26 cellular contexts compared by ENCODE assay signal in genomic region chrX:151919610-151920009, GRCh38. TPM values are rescaled to one million over a fixed set of nuclear protein-coding genes. Genes with fewer than 3 reads are reported as not detected.
A peak's percentile ranks its signal among the peaks of the same experiment; 100 is the strongest.
DNase-seq lines count a peak whose midpoint lies in the region; ATAC-seq and TF ChIP-seq lines count a peak whose summit lies in the region.
"Had no signal": no experiment of that assay in that cellular context is flagged by ENCODE, and none has a peak within 500 bp of the region (broad histone marks: within the 10 kb centered on the region; RNA-seq: fewer than 3 reads in every experiment).

No MANE protein-coding gene starts in this region.

- H3K36me3 Mint-ChIP-seq in mesothelial cell of epicardium: no peaks in the 10 kb centered on the region
- H3K36me3 Mint-ChIP-seq: CD14-positive monocyte; CD4-positive, alpha-beta memory T cell; CD4-positive, CD25-positive, alpha-beta regulatory T cell; CD8-positive, alpha-beta memory T cell had no signal

- H3K4me2 ChIP-seq in PC-9: peak overlapping the region; percentile 84
- H3K4me2 ChIP-seq: BLaER1 had no signal

- no peaks in the 10 kb centered on the region for H3K4me1 Mint-ChIP-seq in mesothelial cell of epicardium
- H3K4me1 Mint-ChIP-seq: CD14-positive monocyte; CD4-positive, alpha-beta memory T cell; CD4-positive, CD25-positive, alpha-beta regulatory T cell; CD8-positive, alpha-beta memory T cell had no signal

- H3K4me3 ChIP-seq in PC-9: peak overlapping the region; percentile 70
- no peak overlapping the region for H3K4me3 ChIP-seq in brain microvascular endothelial cell (ENCODE audit: low read depth, low read length)
- H3K4me3 ChIP-seq: BLaER1, GM12878 had no signal

- intact Hi-C loops in PC-9 (cut with micrococcal nuclease; ENCODE audit: unreplicated experiment): no loop called here

- H3K9me3 Mint-ChIP-seq in mesothelial cell of epicardium: no peaks in the 10 kb centered on the region
- H3K9me3 Mint-ChIP-seq: CD4-positive, alpha-beta memory T cell; CD4-positive, CD25-positive, alpha-beta regulatory T cell; CD8-positive, alpha-beta memory T cell had no signal

- no peaks in the 10 kb centered on the region for H3K27me3 ChIP-seq in PC-9 (ENCODE audit: insufficient read depth, low read depth)
- H3K27me3 ChIP-seq in brain microvascular endothelial cell (replicated peaks): no peaks in the 10 kb centered on the region
- H3K27me3 ChIP-seq: BE2C had no signal

- H3K9me3 ChIP-seq in PC-9 (ENCODE audit: insufficient read depth, low read depth): no peaks in the 10 kb centered on the region
- H3K9me3 ChIP-seq: BE2C had no signal

- POLR2A ChIA-PET in PC-9 (lab: Charles Lee; ENCODE audit: unreplicated experiment): no interaction called here

- H3K27ac ChIP-seq in PC-9 (peak overlapping the region; percentile 84), brain microvascular endothelial cell (no peak overlapping the region)
- H3K27ac ChIP-seq: BLaER1 had no signal

- H3K36me3 ChIP-seq in PC-9 (ENCODE audit: low read depth) (0 out of 2 replicates have a peak, but pooled peaks cover 2% of the 10 kb centered on the region), brain microvascular endothelial cell (replicated peaks) (no peaks in the 10 kb centered on the region)
- H3K36me3 ChIP-seq: BE2C, BLaER1 had no signal

- H3K27ac Mint-ChIP-seq in mesothelial cell of epicardium: no peak overlapping the region
- H3K27ac Mint-ChIP-seq: CD14-positive monocyte; CD4-positive, alpha-beta memory T cell; CD4-positive, CD25-positive, alpha-beta regulatory T cell; CD8-positive, alpha-beta memory T cell had no signal

- no peak for TF ChIP-seq CTCF in PC-9 (conservative IDR thresholded peaks at IDR 0.05)
- no peak for TF ChIP-seq CTCF in mesothelial cell of epicardium (IDR thresholded peaks at IDR 0.05; ENCODE audit: unreplicated experiment)
- TF ChIP-seq CTCF in brain microvascular endothelial cell (IDR thresholded peaks at IDR 0.05; ENCODE audit: low read depth, low read length, missing control alignments): no peak

- DNase-seq in PC-9 (no peak), mesenteric fat pad (ENCODE audit: low spot score) (peak; percentile 69), mesothelial cell of epicardium (ENCODE audit: low spot score in 2 of 2, unreplicated experiment in 2 of 2) (no peak), brain microvascular endothelial cell (no peak)
- DNase-seq: 8988T; ACHN; BE2C; C1 segment of cervical spinal cord; CD4-positive, alpha-beta memory T cell; CD4-positive, CD25-positive, alpha-beta regulatory T cell; CD8-positive, alpha-beta memory T cell; COR-L47; DMS 273 treated with DMSO at 0.1 percent for 48 hours; DMS153; DMS53; DMS79; DND-41; EL; GDM1 had no signal

- no peaks in the 10 kb centered on the region for H3K9me2 ChIP-seq in PC-9 (ENCODE audit: insufficient read depth)

- H3K4me1 ChIP-seq in PC-9 (replicated peaks; ENCODE audit: insufficient read depth): no peaks in the 10 kb centered on the region
- H3K4me1 ChIP-seq: BE2C, BLaER1 had no signal

- no peak overlapping the region for H3K4me3 Mint-ChIP-seq in mesothelial cell of epicardium
- H3K4me3 Mint-ChIP-seq: CD14-positive monocyte; CD4-positive, alpha-beta memory T cell; CD4-positive, CD25-positive, alpha-beta regulatory T cell; CD8-positive, alpha-beta memory T cell had no signal

- no peak for ATAC-seq in GM21381 (IDR thresholded peaks at IDR 0.05; ENCODE audit: unreplicated experiment)
- ATAC-seq: GM12878 had no signal

- no TSS peak for BruUV-seq in PC-9 (replicated peaks; lab: Mats Ljungman, UMichigan)

- peaks cover 17% of the 10 kb centered on the region; the same call in 1 of the 2 replicates for H4K20me1 ChIP-seq in PC-9 (ENCODE audit: insufficient read depth)
- H4K20me1 ChIP-seq: BLaER1 had no signal

- CTCF ChIA-PET in PC-9 (lab: Charles Lee): no interaction called here

- H2AFZ ChIP-seq in PC-9: no peak overlapping the region

- no peaks in the 10 kb centered on the region for H3K27me3 Mint-ChIP-seq in mesothelial cell of epicardium (ENCODE audit: low read depth)
- H3K27me3 Mint-ChIP-seq: CD4-positive, alpha-beta memory T cell; CD4-positive, CD25-positive, alpha-beta regulatory T cell; CD8-positive, alpha-beta memory T cell had no signal

- H3K79me2 ChIP-seq in PC-9 (ENCODE audit: low read depth): peaks cover 32% of the 10 kb centered on the region

- in situ Hi-C loops in brain microvascular endothelial cell (cut with HindIII; ENCODE audit: low pct_ligation_motif_present, low sequenced_read_pairs): no loop called here

- H3F3A ChIP-seq in PC-9 (ENCODE audit: insufficient read depth, low read depth): peaks cover 4% of the 10 kb centered on the region

RNA-seq across cellular contexts. Expression of gene MAGEA4, which starts 6.9 kb away (rescaled TPM):
- total RNA-seq in PC-9 (2021) (not detected in 2 replicates), mesenteric fat pad (not detected), mesothelial cell of epicardium (not detected in 3 replicates)
- total RNA-seq: A673; CD4-positive, alpha-beta memory T cell; CD4-positive, CD25-positive, alpha-beta regulatory T cell; CD8-positive, alpha-beta memory T cell; Daoy; G401; GM12878 had no signal

RNA-seq across cellular contexts. Expression of gene GABRE, which starts 54.9 kb away (rescaled TPM):
- total RNA-seq in PC-9 (2021) (22.1 and 24.5 TPM in 2 replicates), mesenteric fat pad (167 TPM), mesothelial cell of epicardium (190 to 220 TPM (median 202 TPM) in 3 replicates)
- total RNA-seq: A673; CD4-positive, alpha-beta memory T cell; CD4-positive, CD25-positive, alpha-beta regulatory T cell; CD8-positive, alpha-beta memory T cell; G401 had no signal
